In genomic region chr3:107994954-107995715, GRCh38 we compare ENCODE assay signal across 15 cellular contexts.
"Had no signal": no experiment of that assay in that cellular context is flagged by ENCODE, and none has a peak within 500 bp of the region (broad histone marks: within the 10 kb centered on the region; RNA-seq: fewer than 3 reads in every experiment).

No MANE protein-coding gene starts in this region.

- FAIRE-seq: colon, islet of Langerhans, TTC549 had no signal

- H3K9me3 Mint-ChIP-seq: activated B cell treated with CpG ODN at 0.5 μM for 24 hours had no signal

- H3K4me3 ChIP-seq: heart right ventricle, left ventricle myocardium inferior, upper lobe of left lung had no signal

- H3K4me1 Mint-ChIP-seq: activated CD4-positive, alpha-beta T cell treated with anti-CD3 and anti-CD28 coated beads, Interleukin-2, amount 10 ng/mL, durations not matched to agents 24 days and 14 days; activated naive CD4-positive, alpha-beta T cell treated with anti-CD3 and anti-CD28 coated beads, Interleukin-2, amount 10 ng/mL, durations not matched to agents 7 days and 5 days had no signal

- DNase-seq: activated B cell treated with CpG ODN at 0.5 μM for 24 hours; activated CD4-positive, alpha-beta T cell treated with anti-CD3 and anti-CD28 coated beads, Interleukin-2, amount 10 ng/mL, durations not matched to agents 24 days and 14 days; activated naive CD4-positive, alpha-beta T cell treated with anti-CD3 and anti-CD28 coated beads, Interleukin-2, amount 10 ng/mL, durations not matched to agents 7 days and 5 days; activated T-cell treated with anti-CD3 and anti-CD28 coated beads for 4 hours; heart right ventricle; left ventricle myocardium inferior; mesendoderm; stimulated activated CD4-positive, alpha-beta T cell treated with anti-CD3 and anti-CD28 coated beads, Interleukin-2, amount 100 ng/mL, for 48 hours; stimulated activated naive CD4-positive, alpha-beta T cell treated with Interleukin-2 at 50 U/mL for 16 hours; upper lobe of left lung had no signal

- H3K27me3 Mint-ChIP-seq: activated B cell treated with CpG ODN at 0.5 μM for 24 hours; activated T-helper 17 cell treated with anti-CD3 and anti-CD28 coated beads, Interleukin-2, amount 50 U/mL, for 72 hours had no signal

- ATAC-seq: activated T-helper 17 cell treated with anti-CD3 and anti-CD28 coated beads, Interleukin-2, amount 50 U/mL, for 72 hours; foreskin keratinocyte; heart right ventricle had no signal

- H3K36me3 ChIP-seq: heart right ventricle, left ventricle myocardium inferior, upper lobe of left lung had no signal

- H3K4me1 ChIP-seq: left ventricle myocardium inferior had no signal

- H3K9me3 ChIP-seq: heart right ventricle, left ventricle myocardium inferior, upper lobe of left lung had no signal

- H3K27ac ChIP-seq: foreskin keratinocyte, heart right ventricle, left ventricle myocardium inferior, upper lobe of left lung had no signal

- H3K4me3 Mint-ChIP-seq: activated B cell treated with CpG ODN at 0.5 μM for 24 hours; activated CD4-positive, alpha-beta T cell treated with anti-CD3 and anti-CD28 coated beads, Interleukin-2, amount 10 ng/mL, durations not matched to agents 24 days and 14 days; activated naive CD4-positive, alpha-beta T cell treated with anti-CD3 and anti-CD28 coated beads, Interleukin-2, amount 10 ng/mL, durations not matched to agents 7 days and 5 days; activated T-helper 17 cell treated with anti-CD3 and anti-CD28 coated beads, Interleukin-2, amount 50 U/mL, for 72 hours had no signal

- H3K27ac Mint-ChIP-seq: activated B cell treated with CpG ODN at 0.5 μM for 24 hours; activated CD4-positive, alpha-beta T cell treated with anti-CD3 and anti-CD28 coated beads, Interleukin-2, amount 10 ng/mL, durations not matched to agents 24 days and 14 days; activated naive CD4-positive, alpha-beta T cell treated with anti-CD3 and anti-CD28 coated beads, Interleukin-2, amount 10 ng/mL, durations not matched to agents 7 days and 5 days; activated T-helper 17 cell treated with anti-CD3 and anti-CD28 coated beads, Interleukin-2, amount 50 U/mL, for 72 hours had no signal

- H3K27me3 ChIP-seq: foreskin keratinocyte, heart right ventricle, upper lobe of left lung had no signal
